Comparison of ENCODE assay signal across 1 cellular context in genomic region chr2:32983193-32983924, GRCh38. TPM values are rescaled to one million over a fixed set of nuclear protein-coding genes. Genes with fewer than 3 reads are reported as not detected.
"Had no signal": no experiment of that assay in that cellular context is flagged by ENCODE, and none has a peak within 500 bp of the region (broad histone marks: within the 10 kb centered on the region; RNA-seq: fewer than 3 reads in every experiment).

No MANE protein-coding gene starts in this region.

RNA-seq across cellular contexts. Expression of gene LTBP1, which starts 36.6 kb away (rescaled TPM):
- polyA plus RNA-seq: IgD-negative memory B cell had no signal
